ENCODE assay signal across 9 cellular contexts in genomic region chr6:31712296-31712695, GRCh38. TPM values are rescaled to one million over a fixed set of nuclear protein-coding genes. Genes with fewer than 3 reads are reported as not detected.
A peak's percentile ranks its signal among the peaks of the same experiment; 100 is the strongest.
DNase-seq lines count a peak whose midpoint lies in the region; ATAC-seq and TF ChIP-seq lines count a peak whose summit lies in the region.
"Had no signal": no experiment of that assay in that cellular context is flagged by ENCODE, and none has a peak within 500 bp of the region (broad histone marks: within the 10 kb centered on the region; RNA-seq: fewer than 3 reads in every experiment).

No MANE protein-coding gene starts in this region.

- H4K20me1 ChIP-seq in DOHH2 (ENCODE audit: control insufficient read depth, insufficient read depth, low read depth, low read length): no peaks in the 10 kb centered on the region

- ATAC-seq in HG03025 (IDR thresholded peaks at IDR 0.05; ENCODE audit: low FRiP score, unreplicated experiment): no peak

- no peak overlapping the region for H3K27ac ChIP-seq in DOHH2 (ENCODE audit: low read depth, low read length)

- no peaks in the 10 kb centered on the region for H3K9me2 ChIP-seq in DOHH2 (replicated peaks; ENCODE audit: control insufficient read depth, low read length)

- H3K36me3 Mint-ChIP-seq in MCF 10A (ENCODE audit: insufficient read depth, unreplicated experiment) (no peaks in the 10 kb centered on the region), nephron progenitor cell (ENCODE audit: low read depth) (no peaks in the 10 kb centered on the region)

- H3K27me3 ChIP-seq in DOHH2 (ENCODE audit: control insufficient read depth, low read length): peaks cover 47% of the 10 kb centered on the region

- no TSS peak for BruUV-seq in MCF 10A (replicated peaks; lab: Mats Ljungman, UMichigan)

- no peaks in the 10 kb centered on the region for H3K79me2 ChIP-seq in DOHH2 (ENCODE audit: control insufficient read depth, low read length)

- intact Hi-C loops in MCF 10A (cut with micrococcal nuclease): no loop called here

- H3K9me3 Mint-ChIP-seq in MCF 10A (ENCODE audit: unreplicated experiment) (no peaks in the 10 kb centered on the region), nephron progenitor cell (no peaks in the 10 kb centered on the region)

- H3K9me3 ChIP-seq in DOHH2 (ENCODE audit: control insufficient read depth, insufficient read depth, low read length): no peaks in the 10 kb centered on the region

- CTCF ChIA-PET in MCF 10A (lab: Yijun Ruan, JAX): interaction anchor here (0.5 to 2.1 kb wide), 6 partner anchors 10 to 152 kb away, joined by 3 to 7 read pairs (median 4); no protein-coding TSS in a partner anchor

- H3F3A ChIP-seq in DOHH2 (ENCODE audit: control insufficient read depth, insufficient read depth): no peaks in the 10 kb centered on the region

- H3K4me3 Mint-ChIP-seq in MCF 10A (ENCODE audit: unreplicated experiment): no peak overlapping the region
- peak overlapping the region; percentile 63 for H3K4me3 Mint-ChIP-seq in nephron progenitor cell

- POLR2A ChIA-PET in MCF 10A (lab: Yijun Ruan, JAX): interaction anchor here (0.7 to 2.1 kb wide), 3 partner anchors 10 to 153 kb away, joined by 3 to 5 read pairs (median 3); partner anchors contain the start of genes ABHD16A and HSPA1B

- H3K27ac Mint-ChIP-seq in MCF 10A (ENCODE audit: low read depth, unreplicated experiment) (no peak overlapping the region), nephron progenitor cell (peak overlapping the region; percentile 98)

- peaks cover 5% of the 10 kb centered on the region; the same call in 1 of the 2 replicates for H3K4me1 ChIP-seq in DOHH2 (ENCODE audit: control insufficient read depth, low read length)

- DNase-seq in Jurkat, Clone E6-1 (ENCODE audit: low read depth, low spot score): peak; percentile 40
- peak; percentile 23 for DNase-seq in MCF 10A (ENCODE audit: unreplicated experiment)
- no peak for DNase-seq in nephron progenitor cell
- no peak for DNase-seq in germinal center (ENCODE audit: low spot score)
- DNase-seq in DMS79 (lab: John Stamatoyannopoulos, UW): no peak
- DNase-seq: activated T-cell treated with anti-CD3 and anti-CD28 coated beads, Interleukin-2, amount 50 U/mL, for 48 hours had no signal

- H3K27me3 Mint-ChIP-seq in MCF 10A (ENCODE audit: insufficient read depth, unreplicated experiment): no peaks in the 10 kb centered on the region
- no peaks in the 10 kb centered on the region for H3K27me3 Mint-ChIP-seq in nephron progenitor cell (ENCODE audit: low read depth, poor library complexity)

- H3K4me3 ChIP-seq in DOHH2 (ENCODE audit: low read length): no peak overlapping the region
- H3K4me3 ChIP-seq in Jurkat, Clone E6-1 (ENCODE audit: low read length): no peak overlapping the region

- H3K4me2 ChIP-seq in DOHH2 (ENCODE audit: low read length): no peak overlapping the region

- H3K36me3 ChIP-seq in DOHH2 (ENCODE audit: control insufficient read depth, low read length): no peaks in the 10 kb centered on the region

- peak; percentile 34 for TF ChIP-seq CTCF in DOHH2 (IDR thresholded peaks at IDR 0.05; ENCODE audit: low read depth, low read length, poor library complexity, severe bottlenecking)
- no peak for TF ChIP-seq CTCF in MCF 10A (IDR thresholded peaks at IDR 0.05; ENCODE audit: unreplicated experiment)
- no peak for TF ChIP-seq CTCF in nephron progenitor cell (IDR thresholded peaks at IDR 0.05)

- H3K4me1 Mint-ChIP-seq in MCF 10A (ENCODE audit: insufficient read depth, unreplicated experiment) (peaks cover 7% of the 10 kb centered on the region), nephron progenitor cell (peaks cover 65% of the 10 kb centered on the region)

RNA-seq across cellular contexts. Expression of gene LY6G6D, which starts 2.9 kb away (rescaled TPM):
- not detected for polyA plus RNA-seq in Jurkat, Clone E6-1 (2012; ENCODE audit: insufficient read depth, insufficient read length)
- not detected in 2 replicates for total RNA-seq in MCF 10A (2022)
- total RNA-seq: RPMI7951 had no signal

RNA-seq across cellular contexts. Expression of gene LY6G6F, which starts 5.6 kb away (rescaled TPM):
- polyA plus RNA-seq in Jurkat, Clone E6-1 (2012; ENCODE audit: insufficient read depth, insufficient read length): not detected
- total RNA-seq in MCF 10A (2022): not detected in 2 replicates
- total RNA-seq: RPMI7951 had no signal

RNA-seq across cellular contexts. Expression of gene ABHD16A, which starts 9.2 kb away (rescaled TPM):
- 50.3 TPM for polyA plus RNA-seq in Jurkat, Clone E6-1 (2012; ENCODE audit: insufficient read depth, insufficient read length)
- total RNA-seq in MCF 10A (2022): 32.1 and 42.7 TPM in 2 replicates

RNA-seq across cellular contexts. Expression of gene LY6G6C, which starts 9.2 kb away (rescaled TPM):
- not detected for polyA plus RNA-seq in Jurkat, Clone E6-1 (2012; ENCODE audit: insufficient read depth, insufficient read length)
- total RNA-seq in MCF 10A (2022): 0.32 TPM in 1 of 2 replicates, not detected in the other
- total RNA-seq: RPMI7951 had no signal

RNA-seq across cellular contexts. Expression of gene MPIG6B, which starts 10.9 kb away (rescaled TPM):
- 2.3 TPM for polyA plus RNA-seq in Jurkat, Clone E6-1 (2012; ENCODE audit: insufficient read depth, insufficient read length)
- total RNA-seq in MCF 10A (2022): not detected in 2 replicates
- total RNA-seq: RPMI7951 had no signal

Comparison
In these comparisons a context has a peak if more than half of its experiments do, and no peak if none do; other contexts are left out.
1. DNase-seq: peak in Jurkat, Clone E6-1 (single experiment) and MCF 10A (single experiment); none in nephron progenitor cell (single experiment), germinal center (single experiment) and DMS79 (single experiment).